ENCODE assay signal across 1 cellular context in the genomic region with DNA sequence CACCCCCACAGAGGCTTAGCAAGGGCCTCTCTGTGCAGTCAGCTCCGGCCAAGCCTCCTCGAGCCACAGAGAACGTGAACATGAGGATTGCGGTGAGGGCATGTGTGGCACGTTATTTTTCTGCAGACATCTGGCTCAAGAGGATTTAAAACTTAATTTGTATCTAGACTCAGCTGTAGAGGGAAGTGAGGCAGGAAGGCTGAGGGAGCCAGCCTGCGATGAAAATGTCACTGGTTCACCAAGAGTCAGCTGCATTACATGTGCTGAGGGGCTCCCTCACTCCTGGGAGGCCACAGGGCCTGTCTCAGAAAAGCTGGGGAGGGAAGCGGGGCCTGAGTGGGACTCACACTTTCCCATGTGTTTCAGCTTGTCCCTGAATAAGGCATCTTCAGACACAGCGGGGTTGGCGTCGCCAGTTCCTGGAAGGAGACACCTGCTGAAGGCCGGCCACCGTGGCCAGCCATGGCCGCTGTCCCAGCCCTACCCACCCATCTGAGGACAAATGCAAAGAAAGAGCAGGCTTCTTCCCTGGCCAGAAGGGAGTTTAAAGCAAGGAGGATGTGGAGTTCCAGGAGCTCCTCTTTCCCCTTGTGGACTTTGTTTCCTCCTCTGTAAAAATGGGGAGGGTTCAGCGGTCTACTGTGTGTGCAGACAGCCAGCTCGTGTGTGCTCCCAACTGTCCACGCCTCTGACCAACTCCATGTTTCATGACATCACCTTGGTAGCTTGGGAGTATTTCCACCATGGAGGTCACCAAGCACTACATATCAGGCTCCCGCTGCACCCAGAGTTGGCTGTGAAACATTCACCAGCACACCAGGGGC.
TF ChIP-seq lines count a peak whose summit lies in the region.

No MANE protein-coding gene starts in this region.

TF ChIP-seq in SK-N-SH, 30 proteins besides CTCF, POLR2A, EP300 and RAD21:
- TF ChIP-seq, protein P1, sequence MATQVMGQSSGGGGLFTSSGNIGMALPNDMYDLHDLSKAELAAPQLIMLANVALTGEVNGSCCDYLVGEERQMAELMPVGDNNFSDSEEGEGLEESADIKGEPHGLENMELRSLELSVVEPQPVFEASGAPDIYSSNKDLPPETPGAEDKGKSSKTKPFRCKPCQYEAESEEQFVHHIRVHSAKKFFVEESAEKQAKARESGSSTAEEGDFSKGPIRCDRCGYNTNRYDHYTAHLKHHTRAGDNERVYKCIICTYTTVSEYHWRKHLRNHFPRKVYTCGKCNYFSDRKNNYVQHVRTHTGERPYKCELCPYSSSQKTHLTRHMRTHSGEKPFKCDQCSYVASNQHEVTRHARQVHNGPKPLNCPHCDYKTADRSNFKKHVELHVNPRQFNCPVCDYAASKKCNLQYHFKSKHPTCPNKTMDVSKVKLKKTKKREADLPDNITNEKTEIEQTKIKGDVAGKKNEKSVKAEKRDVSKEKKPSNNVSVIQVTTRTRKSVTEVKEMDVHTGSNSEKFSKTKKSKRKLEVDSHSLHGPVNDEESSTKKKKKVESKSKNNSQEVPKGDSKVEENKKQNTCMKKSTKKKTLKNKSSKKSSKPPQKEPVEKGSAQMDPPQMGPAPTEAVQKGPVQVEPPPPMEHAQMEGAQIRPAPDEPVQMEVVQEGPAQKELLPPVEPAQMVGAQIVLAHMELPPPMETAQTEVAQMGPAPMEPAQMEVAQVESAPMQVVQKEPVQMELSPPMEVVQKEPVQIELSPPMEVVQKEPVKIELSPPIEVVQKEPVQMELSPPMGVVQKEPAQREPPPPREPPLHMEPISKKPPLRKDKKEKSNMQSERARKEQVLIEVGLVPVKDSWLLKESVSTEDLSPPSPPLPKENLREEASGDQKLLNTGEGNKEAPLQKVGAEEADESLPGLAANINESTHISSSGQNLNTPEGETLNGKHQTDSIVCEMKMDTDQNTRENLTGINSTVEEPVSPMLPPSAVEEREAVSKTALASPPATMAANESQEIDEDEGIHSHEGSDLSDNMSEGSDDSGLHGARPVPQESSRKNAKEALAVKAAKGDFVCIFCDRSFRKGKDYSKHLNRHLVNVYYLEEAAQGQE (IDR thresholded peaks at IDR 0.05; ENCODE audit: low read depth, low read length): no peak
- TF ChIP-seq EZH2phosphoT487 (IDR thresholded peaks at IDR 0.05; ENCODE audit: borderline replicate concordance, low read depth) (no peak), TCF12 (IDR thresholded peaks at IDR 0.05) (no peak), TAF1 (IDR thresholded peaks at IDR 0.05; ENCODE audit: borderline replicate concordance, low read depth, low read length) (no peak), FOSL2 (IDR thresholded peaks at IDR 0.05; ENCODE audit: borderline replicate concordance, low read depth) (no peak), RXRA (IDR thresholded peaks at IDR 0.05; ENCODE audit: borderline replicate concordance, low read depth) (no peak), FOXM1 (IDR thresholded peaks at IDR 0.05; ENCODE audit: low read depth) (no peak), GATA2 (CRISPR knock-in tag; IDR thresholded peaks at IDR 0.05) (no peak), SMC3 (IDR thresholded peaks at IDR 0.05; ENCODE audit: low read depth, low read length) (no peak), RFX5 (IDR thresholded peaks at IDR 0.05; ENCODE audit: low read length) (no peak)
- TF ChIP-seq, protein P2, sequence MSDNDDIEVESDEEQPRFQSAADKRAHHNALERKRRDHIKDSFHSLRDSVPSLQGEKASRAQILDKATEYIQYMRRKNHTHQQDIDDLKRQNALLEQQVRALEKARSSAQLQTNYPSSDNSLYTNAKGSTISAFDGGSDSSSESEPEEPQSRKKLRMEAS (IDR thresholded peaks at IDR 0.05; ENCODE audit: low read depth): no peak
- TF ChIP-seq, protein P3, sequence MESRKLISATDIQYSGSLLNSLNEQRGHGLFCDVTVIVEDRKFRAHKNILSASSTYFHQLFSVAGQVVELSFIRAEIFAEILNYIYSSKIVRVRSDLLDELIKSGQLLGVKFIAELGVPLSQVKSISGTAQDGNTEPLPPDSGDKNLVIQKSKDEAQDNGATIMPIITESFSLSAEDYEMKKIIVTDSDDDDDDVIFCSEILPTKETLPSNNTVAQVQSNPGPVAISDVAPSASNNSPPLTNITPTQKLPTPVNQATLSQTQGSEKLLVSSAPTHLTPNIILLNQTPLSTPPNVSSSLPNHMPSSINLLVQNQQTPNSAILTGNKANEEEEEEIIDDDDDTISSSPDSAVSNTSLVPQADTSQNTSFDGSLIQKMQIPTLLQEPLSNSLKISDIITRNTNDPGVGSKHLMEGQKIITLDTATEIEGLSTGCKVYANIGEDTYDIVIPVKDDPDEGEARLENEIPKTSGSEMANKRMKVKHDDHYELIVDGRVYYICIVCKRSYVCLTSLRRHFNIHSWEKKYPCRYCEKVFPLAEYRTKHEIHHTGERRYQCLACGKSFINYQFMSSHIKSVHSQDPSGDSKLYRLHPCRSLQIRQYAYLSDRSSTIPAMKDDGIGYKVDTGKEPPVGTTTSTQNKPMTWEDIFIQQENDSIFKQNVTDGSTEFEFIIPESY (IDR thresholded peaks at IDR 0.05; ENCODE audit: borderline replicate concordance, low read depth): no peak
- TF ChIP-seq, protein P4, sequence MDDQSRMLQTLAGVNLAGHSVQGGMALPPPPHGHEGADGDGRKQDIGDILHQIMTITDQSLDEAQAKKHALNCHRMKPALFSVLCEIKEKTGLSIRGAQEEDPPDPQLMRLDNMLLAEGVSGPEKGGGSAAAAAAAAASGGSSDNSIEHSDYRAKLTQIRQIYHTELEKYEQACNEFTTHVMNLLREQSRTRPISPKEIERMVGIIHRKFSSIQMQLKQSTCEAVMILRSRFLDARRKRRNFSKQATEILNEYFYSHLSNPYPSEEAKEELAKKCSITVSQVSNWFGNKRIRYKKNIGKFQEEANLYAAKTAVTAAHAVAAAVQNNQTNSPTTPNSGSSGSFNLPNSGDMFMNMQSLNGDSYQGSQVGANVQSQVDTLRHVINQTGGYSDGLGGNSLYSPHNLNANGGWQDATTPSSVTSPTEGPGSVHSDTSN (IDR thresholded peaks at IDR 0.05): no peak
